ENCODE assay signal across 18 cellular contexts in genomic region chr19:47661571-47661970, GRCh38. TPM values are rescaled to one million over a fixed set of nuclear protein-coding genes. Genes with fewer than 3 reads are reported as not detected.
DNase-seq lines count a peak whose midpoint lies in the region; ATAC-seq and TF ChIP-seq lines count a peak whose summit lies in the region.
"Had no signal": no experiment of that assay in that cellular context is flagged by ENCODE, and none has a peak within 500 bp of the region (broad histone marks: within the 10 kb centered on the region; RNA-seq: fewer than 3 reads in every experiment).

No MANE protein-coding gene starts in this region.

- no peak for TF ChIP-seq POLR2A in gastroesophageal sphincter (IDR thresholded peaks at IDR 0.05)

- H3K4me3 ChIP-seq in RWPE2 (ENCODE audit: severe bottlenecking), result no peak overlapping the region
- H3K4me3 ChIP-seq in gastroesophageal sphincter, result no peak overlapping the region
- H3K4me3 ChIP-seq in skeletal muscle tissue (ENCODE audit: low read length in 3 of 3), result peak overlapping the region in 2 of 3 donors; percentile 0 to 36
- H3K4me3 ChIP-seq: BLaER1, coronary artery, HAP-1 had no signal

- H3K36me3 ChIP-seq in RWPE2 (ENCODE audit: low read depth) (no peaks in the 10 kb centered on the region; the same call in 1 of the 2 replicates), gastroesophageal sphincter (no peaks in the 10 kb centered on the region), skeletal muscle tissue (ENCODE audit: control insufficient read depth in 3 of 3, insufficient read depth in 3 of 3, low read length in 3 of 3) (peaks cover 0 to 2% (median 0%) of the 10 kb centered on the region in 3 donors)
- H3K36me3 ChIP-seq: HAP-1 had no signal

- intact Hi-C loops in CD14-positive monocyte (cut with micrococcal nuclease), result loop anchor here (5.0 kb wide), 2 partner anchors 49 to 54 kb away; partner anchors contain the start of gene BICRA (in 1 of the 2)

- H3K4me3 Mint-ChIP-seq in CD14-positive monocyte, result no peak overlapping the region
- H3K4me3 Mint-ChIP-seq: activated CD4-positive, alpha-beta memory T cell treated with anti-CD3 and anti-CD28 coated beads, Interleukin-2, amount 10 ng/mL, durations not matched to agents 7 days and 5 days; neural crest cell; T-helper 1 cell treated with Interleukin-12 subunit alpha and Interleukin-12 subunit beta and Interleukin-4 antibody, amounts not matched to agents 30 μg/mL and 1 μg/mL, for 36 hours had no signal

- peak overlapping the region; percentile 34 to 71 (median 40) for H3K9ac ChIP-seq in skeletal muscle tissue (ENCODE audit: low read depth in 1 of 3, low read length in 3 of 3)
- H3K9ac ChIP-seq: BLaER1 had no signal

- peak overlapping the region in 5 of 7 donors; percentile 51 to 94 (median 89) for H3K27ac Mint-ChIP-seq in CD14-positive monocyte
- H3K27ac Mint-ChIP-seq: activated CD4-positive, alpha-beta memory T cell treated with anti-CD3 and anti-CD28 coated beads, Interleukin-2, amount 10 ng/mL, durations not matched to agents 7 days and 5 days; T-helper 1 cell treated with Interleukin-12 subunit alpha and Interleukin-12 subunit beta and Interleukin-4 antibody, amounts not matched to agents 30 μg/mL and 1 μg/mL, for 36 hours had no signal

- no peaks in the 10 kb centered on the region for H3K27me3 ChIP-seq in RWPE2 (ENCODE audit: insufficient read depth, poor library complexity, severe bottlenecking)
- no peaks in the 10 kb centered on the region for H3K27me3 ChIP-seq in gastroesophageal sphincter
- H3K27me3 ChIP-seq in skeletal muscle tissue (ENCODE audit: control insufficient read depth in 3 of 3, insufficient read depth in 3 of 3, low read length in 3 of 3), result no peaks in the 10 kb centered on the region
- H3K27me3 ChIP-seq: BLaER1, foreskin keratinocyte had no signal

- TF ChIP-seq EP300 in gastroesophageal sphincter (IDR thresholded peaks at IDR 0.05), result no peak

- H3K4me1 Mint-ChIP-seq in CD14-positive monocyte, result peaks cover 51% of the 10 kb centered on the region
- H3K4me1 Mint-ChIP-seq: activated CD4-positive, alpha-beta memory T cell treated with anti-CD3 and anti-CD28 coated beads, Interleukin-2, amount 10 ng/mL, durations not matched to agents 7 days and 5 days had no signal

- 80% methylated on average over 1 of the region's 3 CpGs; no CpG with 5 or more reads in 1 of the 2 donors for WGBS in gastroesophageal sphincter (ENCODE audit: low coverage in 1 of 2), 2 donors

- peaks cover 56% of the 10 kb centered on the region for H3K4me1 ChIP-seq in RWPE2 (ENCODE audit: insufficient read depth, poor library complexity, severe bottlenecking)
- peaks cover 12 to 87% (median 41%) of the 10 kb centered on the region in 3 donors for H3K4me1 ChIP-seq in gastroesophageal sphincter
- peaks cover 40 to 66% (median 61%) of the 10 kb centered on the region in 3 donors for H3K4me1 ChIP-seq in skeletal muscle tissue (ENCODE audit: control insufficient read depth in 3 of 3, insufficient read depth in 3 of 3, low read length in 3 of 3)
- H3K4me1 ChIP-seq: BLaER1 had no signal

- H3K27ac ChIP-seq in RWPE2 (ENCODE audit: poor library complexity, severe bottlenecking), result peak overlapping the region; percentile 93
- peak overlapping the region; percentile 25 to 97 (median 73) for H3K27ac ChIP-seq in gastroesophageal sphincter
- H3K27ac ChIP-seq in skeletal muscle tissue (ENCODE audit: low read depth, low read length), result peak overlapping the region; percentile 91
- H3K27ac ChIP-seq: BLaER1, foreskin keratinocyte had no signal

- H3K9me3 ChIP-seq in RWPE2 (ENCODE audit: severe bottlenecking), result no peaks in the 10 kb centered on the region
- no peaks in the 10 kb centered on the region for H3K9me3 ChIP-seq in gastroesophageal sphincter
- no peaks in the 10 kb centered on the region for H3K9me3 ChIP-seq in skeletal muscle tissue (ENCODE audit: control insufficient read depth in 3 of 3, low read length in 3 of 3)
- H3K9me3 ChIP-seq: BLaER1, HAP-1 had no signal

- no peak for DNase-seq in CD14-positive monocyte (ENCODE audit: low spot score)
- DNase-seq in RWPE2 (ENCODE audit: low spot score), result no peak
- DNase-seq in anterior cingulate cortex (lab: John Stamatoyannopoulos, UW), result no peak
- no peak for DNase-seq in ureter (ENCODE audit: low spot score)
- DNase-seq: activated CD4-positive, alpha-beta memory T cell treated with anti-CD3 and anti-CD28 coated beads, Interleukin-2, amount 10 ng/mL, durations not matched to agents 7 days and 5 days; activated naive CD4-positive, alpha-beta T cell treated with anti-CD3 and anti-CD28 coated beads, Interleukin-2, amount 50 U/mL, for 16 hours; foreskin keratinocyte; NCI-H226 had no signal

- peaks cover 0 to 2% (median 0%) of the 10 kb centered on the region in 3 donors for H3K27me3 Mint-ChIP-seq in CD14-positive monocyte (ENCODE audit: low read depth in 3 of 3)
- H3K27me3 Mint-ChIP-seq: activated CD4-positive, alpha-beta memory T cell treated with anti-CD3 and anti-CD28 coated beads, Interleukin-2, amount 10 ng/mL, durations not matched to agents 7 days and 5 days had no signal

- H3K9me3 Mint-ChIP-seq in CD14-positive monocyte, result peaks cover 0 to 2% (median 0%) of the 10 kb centered on the region in 7 donors
- H3K9me3 Mint-ChIP-seq: activated CD4-positive, alpha-beta memory T cell treated with anti-CD3 and anti-CD28 coated beads, Interleukin-2, amount 10 ng/mL, durations not matched to agents 7 days and 5 days; neural crest cell; T-helper 1 cell treated with Interleukin-12 subunit alpha and Interleukin-12 subunit beta and Interleukin-4 antibody, amounts not matched to agents 30 μg/mL and 1 μg/mL, for 36 hours had no signal

- ATAC-seq in RWPE2 (ENCODE audit: low read depth), result no peak
- ATAC-seq in gastroesophageal sphincter, result no peak
- ATAC-seq in GM18870 (IDR thresholded peaks at IDR 0.05; ENCODE audit: unreplicated experiment), result no peak
- no peak for ATAC-seq in HG02588 (IDR thresholded peaks at IDR 0.05; ENCODE audit: unreplicated experiment)
- ATAC-seq: foreskin keratinocyte had no signal

- TF ChIP-seq CTCF in CD14-positive monocyte (IDR thresholded peaks at IDR 0.05) (no peak), RWPE2 (IDR thresholded peaks at IDR 0.05; ENCODE audit: poor library complexity, severe bottlenecking) (no peak), gastroesophageal sphincter (IDR thresholded peaks at IDR 0.05) (no peak)

- peaks cover 24 to 36% of the 10 kb centered on the region in 2 donors for H3K36me3 Mint-ChIP-seq in CD14-positive monocyte

RNA-seq across cellular contexts. Expression of gene EHD2, which starts 51.7 kb away (rescaled TPM):
- polyA plus RNA-seq in CD14-positive monocyte, result not detected
- total RNA-seq in gastroesophageal sphincter (100 to 1,000 TPM; 149 to 383 (median 159) TPM), skeletal muscle tissue (63.2 TPM), ureter (126 TPM)
- total RNA-seq: activated CD4-positive, alpha-beta memory T cell treated with anti-CD3 and anti-CD28 coated beads, Interleukin-2, amount 10 ng/mL, durations not matched to agents 7 days and 5 days; OCI-LY7 had no signal

RNA-seq across cellular contexts. Expression of gene BICRA, which starts 52.6 kb away (rescaled TPM):
- under 1 TPM in 1 of 2 donors, not detected in 1; 0.08 TPM for polyA plus RNA-seq in CD14-positive monocyte
- total RNA-seq in gastroesophageal sphincter (10 to 100 TPM in 2 of 4 donors, 1 to 10 TPM in 2; 6.5 to 29.1 (median 11.5) TPM), skeletal muscle tissue (3.7 TPM), ureter (19.4 TPM)

Comparison
In these comparisons a context has a peak if more than half of its experiments do, and no peak if none do; other contexts are left out.
1. H3K4me3 ChIP-seq: peak in skeletal muscle tissue (2 of 3); none in RWPE2 (single experiment) and gastroesophageal sphincter (0 of 2).
2. Peak in every context shown above with its lines, with median percentiles within 50 percentile points of each other: H3K27ac ChIP-seq.